In the genomic region with DNA sequence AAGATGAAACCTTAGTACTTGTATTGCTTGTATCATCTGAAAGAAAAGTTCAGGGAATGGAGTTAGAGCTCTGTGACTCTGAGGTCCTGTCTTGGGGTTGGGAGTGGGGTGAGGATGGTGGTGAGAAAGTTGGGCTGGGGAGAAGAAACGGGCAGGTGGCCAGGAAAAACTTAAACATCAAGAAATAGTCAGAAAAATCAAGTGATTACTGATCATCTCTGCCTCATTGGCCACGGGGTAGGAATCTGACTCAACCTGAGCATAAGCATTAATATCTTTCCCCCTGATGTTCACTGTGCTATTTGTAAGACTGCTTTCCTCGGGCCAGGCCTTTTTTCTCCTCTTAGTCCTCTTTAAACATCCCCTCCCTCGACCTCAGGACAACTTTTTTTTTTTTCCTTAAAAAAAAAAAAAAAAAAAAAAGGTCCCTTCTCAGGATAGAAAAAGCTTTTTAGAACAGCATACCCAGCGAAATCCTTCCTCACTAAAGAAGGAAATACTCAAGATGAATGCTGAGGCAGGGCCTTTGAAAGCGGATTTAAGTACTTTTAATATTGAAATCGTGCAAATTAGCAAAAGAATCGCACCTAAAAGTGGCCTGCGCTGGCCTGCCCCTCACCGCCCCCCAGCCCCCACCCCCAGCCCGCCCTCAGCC, we compare ENCODE assay signal across 13 cellular contexts. TPM values are rescaled to one million over a fixed set of nuclear protein-coding genes. Genes with fewer than 3 reads are reported as not detected.
DNase-seq lines count a peak whose midpoint lies in the region; ATAC-seq, FAIRE-seq and TF ChIP-seq lines count a peak whose summit lies in the region.
"Had no signal": no experiment of that assay in that cellular context is flagged by ENCODE, and none has a peak within 500 bp of the region (broad histone marks: within the 10 kb centered on the region; RNA-seq: fewer than 3 reads in every experiment).

No MANE protein-coding gene starts in this region.

- POLR2A ChIA-PET in endothelial cell of umbilical vein (lab: Charles Lee): no interaction called here

- H3K27me3 ChIP-seq in left ventricle myocardium inferior (ENCODE audit: low read depth) (peaks cover 19% of the 10 kb centered on the region), endothelial cell of umbilical vein (ENCODE audit: control insufficient read depth in 2 of 2, insufficient read depth in 2 of 2, low read length in 2 of 2) (no peaks in the 10 kb centered on the region)
- H3K27me3 ChIP-seq: testis had no signal

- H3K27ac ChIP-seq in left ventricle myocardium inferior (replicated peaks): peak overlapping the region; percentile 97
- no peak overlapping the region for H3K27ac ChIP-seq in endothelial cell of umbilical vein (ENCODE audit: insufficient read depth, low read depth, low read length)

- no TSS peak for BruUV-seq in endothelial cell of umbilical vein (replicated peaks; lab: Mats Ljungman, UMichigan)

- H3K9me3 Mint-ChIP-seq in nephron: no peaks in the 10 kb centered on the region
- H3K9me3 Mint-ChIP-seq: dendritic cell treated with granulocyte-macrophage colony-stimulating factor and Interleukin-4, amounts not matched to agents 40 ng/mL and 50 ng/mL, for 4 days had no signal

- CTCF ChIA-PET in endothelial cell of umbilical vein (lab: Charles Lee): interaction anchor here (1.1 to 1.8 kb wide), 4 partner anchors 8 to 211 kb away, joined by 3 to 7 read pairs (median 5); no protein-coding TSS in a partner anchor

- FAIRE-seq in endothelial cell of umbilical vein (lab: Jason Lieb, UNC): peak; percentile 37

- H3K4me3 ChIP-seq in left ventricle myocardium inferior (peak overlapping the region; percentile 76), endothelial cell of umbilical vein (replicated peaks in 1 of 3; ENCODE audit: insufficient read depth in 1 of 3, low read depth in 1 of 3, low read length in 3 of 3) (no peak overlapping the region)

- peaks cover 34% of the 10 kb centered on the region for H3K27me3 Mint-ChIP-seq in nephron (ENCODE audit: low read depth)

- no peak overlapping the region for H3K9ac ChIP-seq in endothelial cell of umbilical vein (replicated peaks; ENCODE audit: extremely low read depth, insufficient read depth, low read length)

- H3K27ac Mint-ChIP-seq in nephron: peak overlapping the region; percentile 98 to 100 (median 100)
- H3K27ac Mint-ChIP-seq: dendritic cell treated with granulocyte-macrophage colony-stimulating factor and Interleukin-4, amounts not matched to agents 40 ng/mL and 50 ng/mL, for 4 days had no signal

- H3K4me1 ChIP-seq in left ventricle myocardium inferior (peaks cover 90% of the 10 kb centered on the region), endothelial cell of umbilical vein (ENCODE audit: control insufficient read depth, extremely low read depth, insufficient read depth, low read length) (peaks cover 14% of the 10 kb centered on the region)

- peaks cover 51% of the 10 kb centered on the region for H3K4me1 Mint-ChIP-seq in nephron

- no peaks in the 10 kb centered on the region for H4K20me1 ChIP-seq in endothelial cell of umbilical vein (replicated peaks; ENCODE audit: control insufficient read depth, extremely low read depth, insufficient read depth, low read length)

- H3K79me2 ChIP-seq in endothelial cell of umbilical vein (ENCODE audit: control insufficient read depth, insufficient read depth, low read length): peaks cover 20% of the 10 kb centered on the region

- ATAC-seq in Right ventricle myocardium inferior (no peak), GM18867 (IDR thresholded peaks at IDR 0.05; ENCODE audit: unreplicated experiment) (no peak), GM21367 (IDR thresholded peaks at IDR 0.05; ENCODE audit: unreplicated experiment) (no peak)

- TF ChIP-seq POLR2A in endothelial cell of umbilical vein (IDR thresholded peaks at IDR 0.05; ENCODE audit: low read depth, low read length): no peak

- DNase-seq in left ventricle myocardium inferior (no peak), Right ventricle myocardium inferior (ENCODE audit: missing footprints) (no peak), endothelial cell of umbilical vein (ENCODE audit: low read depth, low spot score) (peak; percentile 35), hepatic stellate cell (ENCODE audit: low spot score) (no peak), NCI-H2196 treated with DMSO at 0.1 percent for 48 hours (lab: John Stamatoyannopoulos, UW; ENCODE audit: unreplicated experiment) (no peak)
- DNase-seq: left cardiac atrium, NCI-H524 treated with DMSO at 0.1 percent for 48 hours, testis had no signal

- TF ChIP-seq CTCF in left ventricle myocardium inferior (IDR thresholded peaks at IDR 0.05; ENCODE audit: borderline replicate concordance): no peak
- TF ChIP-seq CTCF in endothelial cell of umbilical vein (IDR thresholded peaks at IDR 0.05; ENCODE audit: extremely low read depth in 1 of 2, insufficient read depth in 1 of 2, low read depth in 1 of 2, low read length in 2 of 2): no peak
- no peak for TF ChIP-seq CTCF in nephron (IDR thresholded peaks at IDR 0.05; ENCODE audit: unreplicated experiment in 3 of 3)

- H3K9me3 ChIP-seq in left ventricle myocardium inferior (replicated peaks) (no peaks in the 10 kb centered on the region), endothelial cell of umbilical vein (replicated peaks; ENCODE audit: control insufficient read depth, insufficient read depth, low read length) (no peaks in the 10 kb centered on the region)
- H3K9me3 ChIP-seq: testis had no signal

- H3K36me3 Mint-ChIP-seq in nephron (ENCODE audit: low read depth): peaks cover 74% of the 10 kb centered on the region

- H3K36me3 ChIP-seq in left ventricle myocardium inferior (no peaks in the 10 kb centered on the region), endothelial cell of umbilical vein (ENCODE audit: control insufficient read depth in 2 of 2, extremely low read depth in 1 of 2, insufficient read depth in 2 of 2, low read length in 2 of 2) (peaks cover 0 to 2% of the 10 kb centered on the region in 2 experiments)

- H3K4me2 ChIP-seq in endothelial cell of umbilical vein (ENCODE audit: insufficient read depth, low read length): no peak overlapping the region

- H2AFZ ChIP-seq in endothelial cell of umbilical vein (ENCODE audit: low read depth, low read length): no peak overlapping the region

- dilution Hi-C loops in endothelial cell of umbilical vein (cut with MboI; ENCODE audit: extremely low pct_ligation_motif_present, low sequenced_read_pairs): no loop called here

- H3K4me3 Mint-ChIP-seq in nephron: peak overlapping the region; percentile 87 to 98 (median 96)
- H3K4me3 Mint-ChIP-seq: dendritic cell treated with granulocyte-macrophage colony-stimulating factor and Interleukin-4, amounts not matched to agents 40 ng/mL and 50 ng/mL, for 4 days had no signal

- intact Hi-C loops in left ventricle myocardium inferior (cut with micrococcal nuclease) (no loop called here), Right ventricle myocardium inferior (cut with DNase I) (loop anchor here (2.0 to 5.0 kb wide), 3 partner anchors 77 to 210 kb away; no protein-coding TSS in a partner anchor), endothelial cell of umbilical vein (cut with micrococcal nuclease) (loop anchor here (5.0 kb wide), 3 partner anchors 1158 to 1787 kb away; a partner anchor contains a TSS)

- no peaks in the 10 kb centered on the region for H3K9me1 ChIP-seq in endothelial cell of umbilical vein (replicated peaks; ENCODE audit: control insufficient read depth, extremely low read depth, insufficient read depth, low read length)

TF ChIP-seq in endothelial cell of umbilical vein, 7 proteins besides CTCF, POLR2A, EP300 and RAD21:
- no peak for TF ChIP-seq MYC (IDR thresholded peaks at IDR 0.05; ENCODE audit: low read depth, low read length)
- no peak for TF ChIP-seq POLR2AphosphoS5 (IDR thresholded peaks at IDR 0.05; ENCODE audit: insufficient read depth, low read depth, low read length)
- TF ChIP-seq GATA2 (IDR thresholded peaks at IDR 0.05; ENCODE audit: insufficient read depth, insufficient read length, low read depth, low read length): no peak
- no peak for TF ChIP-seq EZH2 (IDR thresholded peaks at IDR 0.05; ENCODE audit: borderline replicate concordance, low read depth, low read length, severe bottlenecking)
- TF ChIP-seq FOS (IDR thresholded peaks at IDR 0.05; ENCODE audit: borderline replicate concordance, insufficient read depth, low read length): no peak
- TF ChIP-seq JUN (IDR thresholded peaks at IDR 0.05; ENCODE audit: borderline replicate concordance, insufficient read depth, insufficient read length, low read depth): no peak
- TF ChIP-seq, protein P1, sequence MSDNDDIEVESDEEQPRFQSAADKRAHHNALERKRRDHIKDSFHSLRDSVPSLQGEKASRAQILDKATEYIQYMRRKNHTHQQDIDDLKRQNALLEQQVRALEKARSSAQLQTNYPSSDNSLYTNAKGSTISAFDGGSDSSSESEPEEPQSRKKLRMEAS (IDR thresholded peaks at IDR 0.05; ENCODE audit: insufficient read depth, insufficient read length): no peak
TF ChIP-seq in endothelial cell of umbilical vein: peak in this region for 0.

RNA-seq across cellular contexts. Expression of a gene that starts 5.7 kb away (rescaled TPM):
- total RNA-seq in left ventricle myocardium inferior (36.0 TPM), Right ventricle myocardium inferior (45.4 TPM), endothelial cell of umbilical vein (22.5 and 27.1 TPM in 2 replicates)
- 26.2 and 28.4 TPM in 2 replicates for polyA plus RNA-seq in endothelial cell of umbilical vein
- polyA plus RNA-seq in endothelial cell of umbilical vein (2011; cell fraction: cytosol; rRNA removed): 25.7 and 32.1 TPM in 2 replicates
- polyA plus RNA-seq in endothelial cell of umbilical vein (2011; cell fraction: nucleus; rRNA removed): 56.8 and 67.4 TPM in 2 replicates
- 21.0 and 23.7 TPM in 2 replicates for polyA plus RNA-seq in endothelial cell of umbilical vein (2012)
- polyA minus RNA-seq in endothelial cell of umbilical vein: 42.7 and 61.4 TPM in 2 replicates
- 6.8 TPM for polyA minus RNA-seq in endothelial cell of umbilical vein (2011; cell fraction: cytosol; rRNA and poly(A)+ RNA removed)
- polyA minus RNA-seq in endothelial cell of umbilical vein (2011; cell fraction: nucleus; rRNA and poly(A)+ RNA removed): 122 and 143 TPM in 2 replicates
- total RNA-seq: T-helper 2 cell treated with Interferon-gamma antibody and Interleukin-4, amounts not matched to agents 100 ng/mL and 5 ng/mL, for 36 hours had no signal
